Comparison of ENCODE assay signal across 1 cellular context in the genomic region with DNA sequence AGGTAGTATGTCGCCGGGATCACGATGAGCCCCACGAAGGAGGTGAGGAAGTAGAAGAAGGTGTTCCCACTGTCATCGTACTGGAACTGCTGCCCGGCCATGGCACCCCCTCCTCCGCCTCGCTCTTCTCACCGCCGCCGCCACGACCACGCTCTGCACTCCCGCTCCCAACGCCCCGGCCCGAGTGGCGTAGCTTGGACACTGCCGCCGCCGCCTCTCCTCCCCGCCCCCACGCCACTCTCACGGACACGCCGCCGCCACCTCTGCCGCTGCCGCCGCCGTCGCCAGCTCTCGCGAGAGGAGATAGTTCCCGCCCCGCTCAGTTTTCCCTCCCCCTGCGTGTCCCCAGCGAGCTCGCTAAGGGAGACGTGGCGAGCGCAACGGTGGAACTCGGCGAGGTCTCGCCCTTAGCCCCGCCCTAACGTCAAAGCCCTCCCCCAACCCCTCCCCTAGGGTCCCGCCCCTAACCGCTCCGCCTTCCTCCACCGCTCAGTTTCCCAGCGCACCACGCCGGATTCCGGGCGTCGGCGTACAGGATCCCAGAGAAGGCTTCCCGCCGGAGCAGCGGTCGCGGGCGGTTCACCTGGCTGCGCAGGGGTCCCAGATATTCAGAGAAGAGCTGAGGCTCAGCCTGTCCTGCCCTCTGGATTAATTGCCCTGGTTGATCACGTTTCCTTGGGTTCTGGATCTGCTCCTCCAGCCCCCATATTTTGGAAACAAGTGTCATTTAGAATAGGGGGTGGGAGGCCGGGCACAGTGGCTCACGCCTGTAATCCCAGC.
TF ChIP-seq lines count a peak whose summit lies in the region.

A gene with protein sequence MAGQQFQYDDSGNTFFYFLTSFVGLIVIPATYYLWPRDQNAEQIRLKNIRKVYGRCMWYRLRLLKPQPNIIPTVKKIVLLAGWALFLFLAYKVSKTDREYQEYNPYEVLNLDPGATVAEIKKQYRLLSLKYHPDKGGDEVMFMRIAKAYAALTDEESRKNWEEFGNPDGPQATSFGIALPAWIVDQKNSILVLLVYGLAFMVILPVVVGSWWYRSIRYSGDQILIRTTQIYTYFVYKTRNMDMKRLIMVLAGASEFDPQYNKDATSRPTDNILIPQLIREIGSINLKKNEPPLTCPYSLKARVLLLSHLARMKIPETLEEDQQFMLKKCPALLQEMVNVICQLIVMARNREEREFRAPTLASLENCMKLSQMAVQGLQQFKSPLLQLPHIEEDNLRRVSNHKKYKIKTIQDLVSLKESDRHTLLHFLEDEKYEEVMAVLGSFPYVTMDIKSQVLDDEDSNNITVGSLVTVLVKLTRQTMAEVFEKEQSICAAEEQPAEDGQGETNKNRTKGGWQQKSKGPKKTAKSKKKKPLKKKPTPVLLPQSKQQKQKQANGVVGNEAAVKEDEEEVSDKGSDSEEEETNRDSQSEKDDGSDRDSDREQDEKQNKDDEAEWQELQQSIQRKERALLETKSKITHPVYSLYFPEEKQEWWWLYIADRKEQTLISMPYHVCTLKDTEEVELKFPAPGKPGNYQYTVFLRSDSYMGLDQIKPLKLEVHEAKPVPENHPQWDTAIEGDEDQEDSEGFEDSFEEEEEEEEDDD (minus strand): TSS at position 300 of the 780 bp plus-strand sequence. CDS start 199 bp downstream, at position 101.

TF ChIP-seq in H1, 55 proteins besides CTCF, POLR2A, EP300 and RAD21:
- TF ChIP-seq SP4 (IDR thresholded peaks at IDR 0.05; ENCODE audit: low read length) = no peak
- TF ChIP-seq TAF1 (IDR thresholded peaks at IDR 0.05; ENCODE audit: low read depth, low read length) = peak; percentile 72
- peak in 1 of 2 experiments; percentile 94; a peak in 1 of 4 replicates for TF ChIP-seq HDAC2 (IDR thresholded peaks at IDR 0.05; ENCODE audit: borderline replicate concordance in 1 of 2, low read depth in 2 of 2, low read length in 2 of 2)
- TF ChIP-seq SIN3A (conservative IDR thresholded peaks at IDR 0.05 in 1 of 2, IDR thresholded peaks at IDR 0.05 in 1 of 2; ENCODE audit: low read depth in 1 of 2, low read length in 2 of 2) = 0 out of 4 replicates have a peak, but pooled peaks of 1 of the 2 experiments have one; percentile 4
- peak; percentile 79 for TF ChIP-seq ASH2L (IDR thresholded peaks at IDR 0.05; ENCODE audit: low read length)
- TF ChIP-seq CHD2 (IDR thresholded peaks at IDR 0.05; ENCODE audit: low read length) = peak; percentile 95
- peak; percentile 74; the same call in 1 of the 2 replicates for TF ChIP-seq TEAD4 (IDR thresholded peaks at IDR 0.05; ENCODE audit: low read depth, low read length)
- TF ChIP-seq, protein P1, sequence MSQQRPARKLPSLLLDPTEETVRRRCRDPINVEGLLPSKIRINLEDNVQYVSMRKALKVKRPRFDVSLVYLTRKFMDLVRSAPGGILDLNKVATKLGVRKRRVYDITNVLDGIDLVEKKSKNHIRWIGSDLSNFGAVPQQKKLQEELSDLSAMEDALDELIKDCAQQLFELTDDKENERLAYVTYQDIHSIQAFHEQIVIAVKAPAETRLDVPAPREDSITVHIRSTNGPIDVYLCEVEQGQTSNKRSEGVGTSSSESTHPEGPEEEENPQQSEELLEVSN (IDR thresholded peaks at IDR 0.05) = peak; percentile 95
- peak; percentile 55 for TF ChIP-seq TBP (IDR thresholded peaks at IDR 0.05; ENCODE audit: low read depth, low read length)
- no peak for TF ChIP-seq CTBP2 (IDR thresholded peaks at IDR 0.05; ENCODE audit: borderline replicate concordance, insufficient read depth, insufficient read length, low read length)
- TF ChIP-seq, protein P2, sequence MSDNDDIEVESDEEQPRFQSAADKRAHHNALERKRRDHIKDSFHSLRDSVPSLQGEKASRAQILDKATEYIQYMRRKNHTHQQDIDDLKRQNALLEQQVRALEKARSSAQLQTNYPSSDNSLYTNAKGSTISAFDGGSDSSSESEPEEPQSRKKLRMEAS (IDR thresholded peaks at IDR 0.05) = peak; percentile 78
- no peak for TF ChIP-seq EZH2 (IDR thresholded peaks at IDR 0.05; ENCODE audit: low read depth, low read length, severe bottlenecking)
- no peak for TF ChIP-seq GTF2F1 (IDR thresholded peaks at IDR 0.05; ENCODE audit: borderline replicate concordance, low read depth, low read length)
- TF ChIP-seq HDAC6 (IDR thresholded peaks at IDR 0.05; ENCODE audit: low read depth, low read length) = no peak
- no peak for TF ChIP-seq TCF12 (IDR thresholded peaks at IDR 0.05; ENCODE audit: low read depth, low read length)
- TF ChIP-seq, protein P3, sequence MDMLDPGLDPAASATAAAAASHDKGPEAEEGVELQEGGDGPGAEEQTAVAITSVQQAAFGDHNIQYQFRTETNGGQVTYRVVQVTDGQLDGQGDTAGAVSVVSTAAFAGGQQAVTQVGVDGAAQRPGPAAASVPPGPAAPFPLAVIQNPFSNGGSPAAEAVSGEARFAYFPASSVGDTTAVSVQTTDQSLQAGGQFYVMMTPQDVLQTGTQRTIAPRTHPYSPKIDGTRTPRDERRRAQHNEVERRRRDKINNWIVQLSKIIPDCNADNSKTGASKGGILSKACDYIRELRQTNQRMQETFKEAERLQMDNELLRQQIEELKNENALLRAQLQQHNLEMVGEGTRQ (IDR thresholded peaks at IDR 0.05; ENCODE audit: low read length) = no peak
- no peak for TF ChIP-seq CBX8 (IDR thresholded peaks at IDR 0.05; ENCODE audit: borderline replicate concordance, low read depth, low read length)
- peak; percentile 62 for TF ChIP-seq POLR2AphosphoS5 (IDR thresholded peaks at IDR 0.05; ENCODE audit: low read depth, low read length)
- TF ChIP-seq GABPA (IDR thresholded peaks at IDR 0.05; ENCODE audit: borderline replicate concordance, insufficient read depth, low read length) = no peak
- TF ChIP-seq SAP30 (IDR thresholded peaks at IDR 0.05; ENCODE audit: insufficient read depth, insufficient replicate concordance, low read length) = no peak
- TF ChIP-seq NANOG (IDR thresholded peaks at IDR 0.05; ENCODE audit: insufficient read depth, low read depth, low read length, poor library complexity, severe bottlenecking) = no peak
- TF ChIP-seq RBBP5 (IDR thresholded peaks at IDR 0.05; ENCODE audit: borderline replicate concordance, low read depth, low read length) = peak; percentile 73
- peak; percentile 69 for TF ChIP-seq BACH1 (IDR thresholded peaks at IDR 0.05; ENCODE audit: low read length)
- no peak for TF ChIP-seq KDM5A (IDR thresholded peaks at IDR 0.05; ENCODE audit: low read length)
- TF ChIP-seq CREB1 (IDR thresholded peaks at IDR 0.05) = 0 out of 2 replicates have a peak, but pooled peaks have one; percentile 6
- TF ChIP-seq EGR1 (IDR thresholded peaks at IDR 0.05; ENCODE audit: borderline replicate concordance, low read depth, low read length) = no peak
- TF ChIP-seq KDM4A (IDR thresholded peaks at IDR 0.05; ENCODE audit: low read depth, low read length, severe bottlenecking) = peak; percentile 36
- no peak for TF ChIP-seq SUZ12 (IDR thresholded peaks at IDR 0.05; ENCODE audit: low read length)
- TF ChIP-seq TAF7 (optimal IDR thresholded peaks at IDR 0.05; ENCODE audit: borderline replicate concordance, low read depth, low read length) = no peak
- TF ChIP-seq BRCA1 (IDR thresholded peaks at IDR 0.05; ENCODE audit: low read depth, low read length) = peak; percentile 70
- no peak for TF ChIP-seq ZNF274 (IDR thresholded peaks at IDR 0.05; ENCODE audit: borderline replicate concordance, extremely low read depth, low read length)
- TF ChIP-seq MAFK (IDR thresholded peaks at IDR 0.05; ENCODE audit: low read depth, low read length) = no peak
- TF ChIP-seq PHF8 (conservative IDR thresholded peaks at IDR 0.05; ENCODE audit: low read depth, low read length) = peak; percentile 38; the same call in 1 of the 2 replicates
